Comparison of ENCODE assay signal across 1 cellular context in genomic region chr12:104535383-104535782, GRCh38.
TF ChIP-seq lines count a peak whose summit lies in the region.

No MANE protein-coding gene starts in this region.

TF ChIP-seq in SK-N-SH, 30 proteins besides CTCF, POLR2A, EP300 and RAD21:
- TF ChIP-seq FOXJ3 (CRISPR knock-in tag; IDR thresholded peaks at IDR 0.05) = no peak
- peak; percentile 55; the same call in 1 of the 2 replicates for TF ChIP-seq TCF12 (IDR thresholded peaks at IDR 0.05)
- TF ChIP-seq GABPA (IDR thresholded peaks at IDR 0.05; ENCODE audit: low read depth) = no peak
- no peak for TF ChIP-seq ELF1 (IDR thresholded peaks at IDR 0.05)
